ENCODE assay signal across 8 cellular contexts in the genomic region with DNA sequence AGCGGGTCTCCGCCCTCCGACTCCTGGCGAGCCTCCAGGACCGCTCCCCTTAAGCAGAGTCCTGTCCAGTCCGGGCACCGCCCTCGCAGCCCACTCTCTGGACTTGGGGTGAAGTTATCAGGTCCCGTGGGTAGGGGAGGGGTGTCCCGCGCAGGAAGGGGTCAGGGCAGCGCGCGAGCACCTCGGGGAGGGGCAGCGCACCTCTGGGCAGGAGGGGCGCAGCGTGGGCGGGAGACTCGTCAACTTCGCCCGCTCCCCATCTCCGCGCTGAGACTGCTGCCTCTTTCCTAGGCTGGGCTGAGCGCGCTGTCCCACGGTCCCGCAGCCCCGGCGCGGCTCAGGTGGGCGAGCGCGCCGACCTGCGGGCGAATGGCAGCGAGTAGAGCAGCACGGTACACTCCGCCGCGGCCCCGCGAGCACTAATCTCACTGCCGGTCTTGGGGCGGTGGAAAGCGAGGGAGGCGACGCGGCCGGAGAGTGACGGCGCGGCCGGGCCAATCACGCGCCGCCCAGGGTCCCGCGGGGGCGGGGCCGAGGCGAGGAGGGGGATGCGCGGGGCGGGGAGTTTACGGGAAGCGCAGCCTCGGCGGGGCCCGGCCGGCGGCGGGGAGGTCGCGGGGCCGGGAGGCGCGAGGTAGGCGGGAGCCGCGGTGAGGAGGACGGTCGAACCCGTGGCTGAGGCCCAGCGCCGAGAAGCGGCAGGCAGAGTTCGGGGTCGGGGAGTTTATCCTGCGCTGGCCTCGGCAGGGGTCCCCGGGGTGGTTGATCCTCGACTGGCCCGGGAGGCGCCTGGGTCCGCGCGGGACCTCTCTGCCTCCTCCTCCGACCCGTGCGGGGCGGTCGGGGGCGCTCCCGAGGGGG. TPM values are rescaled to one million over a fixed set of nuclear protein-coding genes. Genes with fewer than 3 reads are reported as not detected.
DNase-seq lines count a peak whose midpoint lies in the region; ATAC-seq and TF ChIP-seq lines count a peak whose summit lies in the region.

A gene (minus strand): TSS at position 421 of the 861 bp plus-strand sequence. CDS start 696 bp downstream, outside the sequence.

- in situ Hi-C loops in endometrial microvascular endothelial cells (cut with HindIII; ENCODE audit: inconsistent ontology term, low pct_unique_long_range_greater_than_20kb, low sequenced_read_pairs) = no loop called here

- H3K4me3 ChIP-seq in NT2/D1 (ENCODE audit: insufficient read length, low read depth) = peak within 1 kb of the TSS; percentile 78

- H3K4me3 Mint-ChIP-seq in CD4-positive, alpha-beta T cell = peak within 1 kb of the TSS; percentile 89

- no peak for TF ChIP-seq CTCF in CD4-positive, alpha-beta T cell (IDR thresholded peaks at IDR 0.05)

- H3K36me3 ChIP-seq in NT2/D1 (ENCODE audit: insufficient read depth, insufficient read length, low read length) = no peaks in the 10 kb centered on the region

- H3K36me3 Mint-ChIP-seq in CD4-positive, alpha-beta T cell (ENCODE audit: low read depth) = peaks cover 10% of the 10 kb centered on the region

- CTCF ChIA-PET in CD4-positive, alpha-beta T cell (lab: Charles Lee) = interaction anchor here (1.3 to 1.4 kb wide), 2 partner anchors 9 to 38 kb away, joined by 3 to 4 read pairs; no protein-coding TSS in a partner anchor

- ATAC-seq in CD4-positive, alpha-beta T cell (ENCODE audit: poor library complexity) = peak; percentile 86
- peak; percentile 71 for ATAC-seq in GM19351 (IDR thresholded peaks at IDR 0.05; ENCODE audit: unreplicated experiment)
- peak; percentile 75 for ATAC-seq in HG03520 (IDR thresholded peaks at IDR 0.05; ENCODE audit: unreplicated experiment)

- no peaks in the 10 kb centered on the region for H3K9me3 ChIP-seq in CD4-positive, alpha-beta T cell (ENCODE audit: control insufficient read depth, low read length)
- H3K9me3 ChIP-seq in NT2/D1 (ENCODE audit: insufficient read depth, low read length) = no peaks in the 10 kb centered on the region

- peak within 1 kb of the TSS; percentile 85 for H3K27ac Mint-ChIP-seq in CD4-positive, alpha-beta T cell

- H3K4me1 Mint-ChIP-seq in CD4-positive, alpha-beta T cell (ENCODE audit: low read depth) = peaks cover 64% of the 10 kb centered on the region

- peak; percentile 74 to 91 (median 82) for DNase-seq in CD4-positive, alpha-beta T cell
- peak; percentile 58 for DNase-seq in NT2/D1 (ENCODE audit: low read depth, low spot score)
- peak; percentile 60 for DNase-seq in activated CD8-positive, alpha-beta memory T cell treated with anti-CD3 and anti-CD28 coated beads, Interleukin-2, amount 50 U/mL, for 24 hours (ENCODE audit: extremely low read depth)
- DNase-seq in middle frontal gyrus (ENCODE audit: extremely low spot score, low spot score) = peak; percentile 74
- DNase-seq in stimulated activated CD8-positive, alpha-beta memory T cell treated with anti-CD3 and anti-CD28 coated beads, Interleukin-2, amount 100 ng/mL, for 48 hours (ENCODE audit: low read depth in 2 of 2) = peak; percentile 81 to 86

- intact Hi-C loops in CD4-positive, alpha-beta T cell (cut with DNase I, micrococcal nuclease) = loop anchor here (2.0 to 10.0 kb wide), 7 partner anchors 17 to 1985 kb away; a partner anchor contains a TSS

- H3K27me3 ChIP-seq in CD4-positive, alpha-beta T cell (ENCODE audit: control insufficient read depth, insufficient read depth, low read length) = no peaks in the 10 kb centered on the region
- peaks cover 24% of the 10 kb centered on the region for H3K27me3 ChIP-seq in NT2/D1 (ENCODE audit: insufficient read depth, insufficient read length)

- POLR2A ChIA-PET in CD4-positive, alpha-beta T cell (lab: Charles Lee) = interaction anchor here (0.8 to 1.8 kb wide), 7 partner anchors 22 to 456 kb away, joined by 3 to 15 read pairs (median 5); a partner anchor contains a TSS

- H3K9me3 Mint-ChIP-seq in CD4-positive, alpha-beta T cell = no peaks in the 10 kb centered on the region

- no peaks in the 10 kb centered on the region for H3K4me1 ChIP-seq in NT2/D1 (ENCODE audit: insufficient read depth, insufficient read length)

- H3K9ac ChIP-seq in NT2/D1 (ENCODE audit: insufficient read length, low read depth) = peak within 1 kb of the TSS; percentile 79

- no peaks in the 10 kb centered on the region for H3K27me3 Mint-ChIP-seq in CD4-positive, alpha-beta T cell

- peak within 1 kb of the TSS; percentile 84 for H3K27ac ChIP-seq in CD4-positive, alpha-beta T cell (ENCODE audit: low read depth, low read length)

RNA-seq across cellular contexts. Expression of the gene that starts here (rescaled TPM):
- total RNA-seq in CD4-positive, alpha-beta T cell = 1 to 10 TPM; 4.5 to 4.9 TPM
- total RNA-seq in endometrial microvascular endothelial cells (ENCODE audit: inconsistent ontology term) = 13.5 TPM

Comparison
In these comparisons a context has a peak if more than half of its experiments do, and no peak if none do; other contexts are left out.
1. Peak in every context shown above with its lines: DNase-seq, ATAC-seq, H3K4me3 ChIP-seq and H3K27ac ChIP-seq.